18 cellular contexts compared by ENCODE assay signal in the genomic region with DNA sequence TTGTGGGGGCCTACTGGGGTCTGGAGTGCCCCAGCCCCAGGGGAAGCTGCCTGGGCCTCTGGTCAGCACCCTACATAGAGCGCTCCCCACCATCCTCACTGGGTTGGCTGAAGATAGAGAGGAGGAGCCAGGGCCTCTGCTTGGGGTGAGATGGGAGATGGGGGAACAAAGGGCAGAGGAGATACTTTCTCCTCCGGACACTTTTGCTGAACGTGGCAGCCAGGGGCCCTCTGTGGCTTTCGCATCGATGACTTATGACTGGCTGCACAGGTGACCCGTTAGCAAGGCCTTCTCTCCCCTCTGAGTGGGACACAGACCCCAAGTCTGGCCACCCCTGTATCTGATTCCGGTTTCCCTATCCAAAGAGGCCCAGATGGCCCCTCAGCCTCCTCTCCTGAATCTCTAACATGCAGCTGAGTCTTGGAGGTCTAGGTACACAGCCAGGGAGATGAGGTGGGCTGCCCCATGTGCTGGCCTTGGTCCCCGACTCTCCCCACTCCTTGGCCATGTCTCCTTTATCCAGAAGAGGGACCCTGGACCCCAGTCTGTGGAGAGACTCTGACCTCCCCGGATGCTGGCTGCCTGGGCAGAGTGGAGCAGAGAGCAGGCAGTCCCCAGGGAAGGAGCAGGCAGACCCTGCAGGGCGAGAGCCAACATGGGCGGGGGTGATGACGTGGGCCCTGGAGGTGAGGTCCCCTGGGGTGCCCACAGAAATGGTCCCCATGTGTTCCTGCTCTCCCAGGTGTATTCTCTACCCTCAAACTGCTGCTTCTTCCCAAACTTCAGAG.
"Had no signal": no experiment of that assay in that cellular context is flagged by ENCODE, and none has a peak within 500 bp of the region (broad histone marks: within the 10 kb centered on the region; RNA-seq: fewer than 3 reads in every experiment).

No MANE protein-coding gene starts in this region.

- H3K27me3 Mint-ChIP-seq: activated CD4-positive, alpha-beta T cell treated with anti-CD3 and anti-CD28 coated beads, Interleukin-2, amount 10 ng/mL, durations not matched to agents 24 days and 14 days had no signal

- H3K27ac Mint-ChIP-seq: activated CD4-positive, alpha-beta memory T cell treated with anti-CD3 and anti-CD28 coated beads, Interleukin-2, amount 10 ng/mL, durations not matched to agents 7 days and 5 days; activated CD4-positive, alpha-beta T cell treated with anti-CD3 and anti-CD28 coated beads, Interleukin-2, amount 10 ng/mL, durations not matched to agents 24 days and 14 days; activated naive CD4-positive, alpha-beta T cell treated with anti-CD3 and anti-CD28 coated beads, Interleukin-2, amount 10 ng/mL, durations not matched to agents 7 days and 5 days; mesothelial cell of epicardium; naive thymus-derived CD8-positive, alpha-beta T cell; stimulated activated effector memory CD8-positive, alpha-beta T cell treated with anti-CD3 and anti-CD28 coated beads, Interleukin-12 subunit alpha, Interleukin-12 subunit beta, amount 100 ng/mL, for 72 hours had no signal

- DNase-seq: activated CD4-positive, alpha-beta memory T cell treated with anti-CD3 and anti-CD28 coated beads, Interleukin-2, amount 10 ng/mL, durations not matched to agents 7 days and 5 days; activated CD4-positive, alpha-beta T cell treated with anti-CD3 and anti-CD28 coated beads, Interleukin-2, amount 10 ng/mL, durations not matched to agents 24 days and 14 days; activated effector memory CD4-positive, alpha-beta T cell treated with anti-CD3 and anti-CD28 coated beads, Interleukin-2, amount 50 U/mL, for 16 hours; activated naive CD4-positive, alpha-beta T cell treated with anti-CD3 and anti-CD28 coated beads, Interleukin-2, amount 10 ng/mL, durations not matched to agents 7 days and 5 days; amygdala; heart right ventricle; left lung; naive thymus-derived CD8-positive, alpha-beta T cell; stimulated activated CD4-positive, alpha-beta T cell treated with anti-CD3 and anti-CD28 coated beads, Interleukin-2, amount 100 ng/mL, for 24 hours; stomach; transverse colon; uterus had no signal

- H3K4me3 Mint-ChIP-seq: activated CD4-positive, alpha-beta memory T cell treated with anti-CD3 and anti-CD28 coated beads, Interleukin-2, amount 10 ng/mL, durations not matched to agents 7 days and 5 days; activated CD4-positive, alpha-beta T cell treated with anti-CD3 and anti-CD28 coated beads, Interleukin-2, amount 10 ng/mL, durations not matched to agents 24 days and 14 days; activated naive CD4-positive, alpha-beta T cell treated with anti-CD3 and anti-CD28 coated beads, Interleukin-2, amount 10 ng/mL, durations not matched to agents 7 days and 5 days; mesothelial cell of epicardium; naive thymus-derived CD8-positive, alpha-beta T cell; stimulated activated effector memory CD8-positive, alpha-beta T cell treated with anti-CD3 and anti-CD28 coated beads, Interleukin-12 subunit alpha, Interleukin-12 subunit beta, amount 100 ng/mL, for 72 hours had no signal

- H3K36me3 Mint-ChIP-seq: activated naive CD4-positive, alpha-beta T cell treated with anti-CD3 and anti-CD28 coated beads, Interleukin-2, amount 10 ng/mL, durations not matched to agents 7 days and 5 days; mesothelial cell of epicardium; naive thymus-derived CD8-positive, alpha-beta T cell; stimulated activated effector memory CD8-positive, alpha-beta T cell treated with anti-CD3 and anti-CD28 coated beads, Interleukin-12 subunit alpha, Interleukin-12 subunit beta, amount 100 ng/mL, for 72 hours had no signal

- H3K27ac ChIP-seq: epithelial cell of prostate, heart right ventricle, left lung, pancreas, right lobe of liver, skin epidermis, stomach, transverse colon, uterus had no signal

- H3K9me3 Mint-ChIP-seq: activated CD4-positive, alpha-beta memory T cell treated with anti-CD3 and anti-CD28 coated beads, Interleukin-2, amount 10 ng/mL, durations not matched to agents 7 days and 5 days; activated CD4-positive, alpha-beta T cell treated with anti-CD3 and anti-CD28 coated beads, Interleukin-2, amount 10 ng/mL, durations not matched to agents 24 days and 14 days; activated naive CD4-positive, alpha-beta T cell treated with anti-CD3 and anti-CD28 coated beads, Interleukin-2, amount 10 ng/mL, durations not matched to agents 7 days and 5 days; mesothelial cell of epicardium; naive thymus-derived CD8-positive, alpha-beta T cell; stimulated activated effector memory CD8-positive, alpha-beta T cell treated with anti-CD3 and anti-CD28 coated beads, Interleukin-12 subunit alpha, Interleukin-12 subunit beta, amount 100 ng/mL, for 72 hours had no signal

- H3K27me3 ChIP-seq: pancreas, right lobe of liver, transverse colon, uterus had no signal

- H3K4me1 ChIP-seq: heart right ventricle, left lung, pancreas, right lobe of liver, stomach, transverse colon, uterus had no signal

- H3K4me1 Mint-ChIP-seq: activated CD4-positive, alpha-beta memory T cell treated with anti-CD3 and anti-CD28 coated beads, Interleukin-2, amount 10 ng/mL, durations not matched to agents 7 days and 5 days; activated CD4-positive, alpha-beta T cell treated with anti-CD3 and anti-CD28 coated beads, Interleukin-2, amount 10 ng/mL, durations not matched to agents 24 days and 14 days; activated naive CD4-positive, alpha-beta T cell treated with anti-CD3 and anti-CD28 coated beads, Interleukin-2, amount 10 ng/mL, durations not matched to agents 7 days and 5 days; naive thymus-derived CD8-positive, alpha-beta T cell; stimulated activated effector memory CD8-positive, alpha-beta T cell treated with anti-CD3 and anti-CD28 coated beads, Interleukin-12 subunit alpha, Interleukin-12 subunit beta, amount 100 ng/mL, for 72 hours had no signal

- H3K4me3 ChIP-seq: heart right ventricle, left lung, pancreas, right lobe of liver, skin epidermis, stomach, transverse colon, uterus had no signal

- H3K9me3 ChIP-seq: pancreas, right lobe of liver, stomach, transverse colon, uterus had no signal

- ATAC-seq: heart right ventricle; left lung; naive thymus-derived CD8-positive, alpha-beta T cell; pancreas; right lobe of liver; stimulated activated effector memory CD8-positive, alpha-beta T cell treated with anti-CD3 and anti-CD28 coated beads, Interleukin-12 subunit alpha, Interleukin-12 subunit beta, amount 100 ng/mL, for 72 hours had no signal

- H3K36me3 ChIP-seq: heart right ventricle, left lung, pancreas, right lobe of liver, stomach, transverse colon, uterus had no signal
